In the genomic region with DNA sequence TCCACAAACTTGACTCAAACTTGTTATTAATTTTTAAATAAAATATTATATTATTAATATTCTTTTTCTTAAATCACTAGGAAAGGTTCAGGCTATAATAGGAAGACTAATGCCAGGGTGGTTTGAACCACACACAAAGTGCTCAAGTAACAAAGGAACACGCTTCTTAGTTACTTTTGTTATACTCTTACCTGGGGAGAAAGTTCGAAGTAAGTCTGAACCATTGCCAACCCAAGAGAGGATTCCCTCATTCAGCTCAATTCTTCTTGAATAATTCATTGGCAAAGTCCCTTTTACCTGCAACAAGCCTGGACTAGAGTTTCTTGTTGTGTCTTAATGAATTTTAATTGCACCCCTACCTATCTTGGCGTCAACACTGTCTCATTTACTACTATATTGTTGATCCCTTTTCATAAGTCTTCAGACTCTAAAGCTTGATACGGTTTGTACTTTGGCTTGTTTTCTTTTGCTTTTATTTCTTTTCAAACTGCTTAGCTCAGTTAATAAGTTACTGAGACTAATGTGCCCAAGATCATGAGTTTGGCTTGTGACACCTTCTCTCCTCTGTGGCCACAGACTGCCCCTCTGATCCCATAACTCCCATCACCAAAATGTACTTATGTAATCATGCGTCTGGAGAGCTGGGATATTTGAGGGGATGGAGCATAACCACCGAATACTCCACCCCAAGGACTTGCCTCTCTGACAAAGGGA, we compare ENCODE assay signal across 29 cellular contexts. TPM values are rescaled to one million over a fixed set of nuclear protein-coding genes. Genes with fewer than 3 reads are reported as not detected.
"Had no signal": no experiment of that assay in that cellular context is flagged by ENCODE, and none has a peak within 500 bp of the region (broad histone marks: within the 10 kb centered on the region; RNA-seq: fewer than 3 reads in every experiment).

No MANE protein-coding gene starts in this region.

- H3K4me3 Mint-ChIP-seq: activated CD4-positive, alpha-beta memory T cell treated with anti-CD3 and anti-CD28 coated beads, Interleukin-2, amount 10 ng/mL, durations not matched to agents 7 days and 5 days; activated CD4-positive, alpha-beta T cell treated with anti-CD3 and anti-CD28 coated beads, Interleukin-2, amount 10 ng/mL, durations not matched to agents 7 days and 5 days; activated T-cell treated with anti-CD3 and anti-CD28 coated beads, Interleukin-2, amount 50 U/mL, for 24 hours; activated T-helper 17 cell treated with anti-CD3 and anti-CD28 coated beads, Interleukin-2, amount 50 U/mL, for 72 hours; central memory CD8-positive, alpha-beta T cell; dendritic cell treated with granulocyte-macrophage colony-stimulating factor and Interleukin-4, amounts not matched to agents 40 ng/mL and 50 ng/mL, for 4 days; endodermal cell; memory B cell; natural killer cell treated with Interleukin-12 subunit alpha and Interleukin-12 subunit beta and Interleukin-15 and Interleukin-18, amount 100 ng/mL, for 72 hours; T-helper 1 cell treated with Interleukin-12 subunit alpha and Interleukin-12 subunit beta and Interleukin-4 antibody, amounts not matched to agents 30 μg/mL and 1 μg/mL, for 36 hours had no signal

- DNase-seq: activated CD4-positive, alpha-beta memory T cell treated with anti-CD3 and anti-CD28 coated beads, Interleukin-2, amount 10 ng/mL, durations not matched to agents 7 days and 5 days; activated CD4-positive, alpha-beta T cell treated with anti-CD3 and anti-CD28 coated beads, Interleukin-2, amount 10 ng/mL, durations not matched to agents 7 days and 5 days; activated CD4-positive, CD25-positive, alpha-beta regulatory T cell treated with anti-CD3 and anti-CD28 coated beads, Interleukin-2, amount 50 U/mL, for 72 hours; activated CD8-positive, alpha-beta memory T cell treated with anti-CD3 and anti-CD28 coated beads, Interleukin-2, amount 50 U/mL, for 48 hours; activated gamma-delta T cell treated with Interleukin-2 at 50 U/mL for 16 hours; activated T-cell treated with anti-CD3 and anti-CD28 coated beads, Interleukin-2, amount 50 U/mL, for 24 hours; endodermal cell; foreskin keratinocyte; heart left ventricle; midbrain; spleen; stimulated activated naive CD4-positive, alpha-beta T cell treated with Interleukin-2 at 50 U/mL for 16 hours; T-helper 9 cell; testis; transverse colon; WERI-Rb-1 had no signal

- H3K36me3 Mint-ChIP-seq: activated naive CD4-positive, alpha-beta T cell treated with anti-CD3 and anti-CD28 coated beads, Interleukin-2, amount 50 U/mL, for 72 hours; memory B cell; natural killer cell treated with Interleukin-12 subunit alpha and Interleukin-12 subunit beta and Interleukin-15 and Interleukin-18, amount 100 ng/mL, for 72 hours had no signal

- H3K4me3 ChIP-seq: esophagus muscularis mucosa, heart left ventricle, spleen, testis, transverse colon had no signal

- H3K36me3 ChIP-seq: esophagus muscularis mucosa, heart left ventricle, neutrophil, spleen, transverse colon, WERI-Rb-1 had no signal

- ATAC-seq: activated naive CD4-positive, alpha-beta T cell treated with anti-CD3 and anti-CD28 coated beads, Interleukin-2, amount 50 U/mL, for 72 hours; activated T-helper 17 cell treated with anti-CD3 and anti-CD28 coated beads, Interleukin-2, amount 50 U/mL, for 72 hours; foreskin keratinocyte; heart left ventricle; natural killer cell treated with Interleukin-12 subunit alpha and Interleukin-12 subunit beta and Interleukin-15 and Interleukin-18, amount 100 ng/mL, for 72 hours had no signal

- H3K27me3 Mint-ChIP-seq: activated CD4-positive, alpha-beta memory T cell treated with anti-CD3 and anti-CD28 coated beads, Interleukin-2, amount 10 ng/mL, durations not matched to agents 7 days and 5 days; activated CD4-positive, alpha-beta T cell treated with anti-CD3 and anti-CD28 coated beads, Interleukin-2, amount 10 ng/mL, durations not matched to agents 7 days and 5 days; activated T-cell treated with anti-CD3 and anti-CD28 coated beads, Interleukin-2, amount 50 U/mL, for 24 hours; activated T-helper 17 cell treated with anti-CD3 and anti-CD28 coated beads, Interleukin-2, amount 50 U/mL, for 72 hours had no signal

- H3K27ac Mint-ChIP-seq: activated CD4-positive, alpha-beta memory T cell treated with anti-CD3 and anti-CD28 coated beads, Interleukin-2, amount 10 ng/mL, durations not matched to agents 7 days and 5 days; activated CD4-positive, alpha-beta T cell treated with anti-CD3 and anti-CD28 coated beads, Interleukin-2, amount 10 ng/mL, durations not matched to agents 7 days and 5 days; activated naive CD4-positive, alpha-beta T cell treated with anti-CD3 and anti-CD28 coated beads, Interleukin-2, amount 50 U/mL, for 72 hours; activated T-cell treated with anti-CD3 and anti-CD28 coated beads, Interleukin-2, amount 50 U/mL, for 24 hours; activated T-helper 17 cell treated with anti-CD3 and anti-CD28 coated beads, Interleukin-2, amount 50 U/mL, for 72 hours; dendritic cell treated with granulocyte-macrophage colony-stimulating factor and Interleukin-4, amounts not matched to agents 40 ng/mL and 50 ng/mL, for 4 days; endodermal cell; memory B cell; natural killer cell treated with Interleukin-12 subunit alpha and Interleukin-12 subunit beta and Interleukin-15 and Interleukin-18, amount 100 ng/mL, for 72 hours; T-helper 1 cell treated with Interleukin-12 subunit alpha and Interleukin-12 subunit beta and Interleukin-4 antibody, amounts not matched to agents 30 μg/mL and 1 μg/mL, for 36 hours had no signal

- H3K4me1 ChIP-seq: esophagus muscularis mucosa, spleen, testis had no signal

- H3K9me3 Mint-ChIP-seq: activated CD4-positive, alpha-beta memory T cell treated with anti-CD3 and anti-CD28 coated beads, Interleukin-2, amount 10 ng/mL, durations not matched to agents 7 days and 5 days; activated CD4-positive, alpha-beta T cell treated with anti-CD3 and anti-CD28 coated beads, Interleukin-2, amount 10 ng/mL, durations not matched to agents 7 days and 5 days; activated naive CD4-positive, alpha-beta T cell treated with anti-CD3 and anti-CD28 coated beads, Interleukin-2, amount 50 U/mL, for 72 hours; activated T-cell treated with anti-CD3 and anti-CD28 coated beads, Interleukin-2, amount 50 U/mL, for 24 hours; activated T-helper 17 cell treated with anti-CD3 and anti-CD28 coated beads, Interleukin-2, amount 50 U/mL, for 72 hours; central memory CD8-positive, alpha-beta T cell; endodermal cell; natural killer cell treated with Interleukin-12 subunit alpha and Interleukin-12 subunit beta and Interleukin-15 and Interleukin-18, amount 100 ng/mL, for 72 hours; T-helper 1 cell treated with Interleukin-12 subunit alpha and Interleukin-12 subunit beta and Interleukin-4 antibody, amounts not matched to agents 30 μg/mL and 1 μg/mL, for 36 hours had no signal

- H3K9me3 ChIP-seq: esophagus muscularis mucosa, heart left ventricle, neutrophil, spleen, testis, transverse colon had no signal

- H3K4me1 Mint-ChIP-seq: activated CD4-positive, alpha-beta memory T cell treated with anti-CD3 and anti-CD28 coated beads, Interleukin-2, amount 10 ng/mL, durations not matched to agents 7 days and 5 days; activated T-helper 17 cell treated with anti-CD3 and anti-CD28 coated beads, Interleukin-2, amount 50 U/mL, for 72 hours; central memory CD8-positive, alpha-beta T cell; endodermal cell; memory B cell had no signal

- H3K27me3 ChIP-seq: esophagus muscularis mucosa, foreskin keratinocyte, heart left ventricle, testis, transverse colon had no signal

- H3K27ac ChIP-seq: esophagus muscularis mucosa, foreskin keratinocyte, heart left ventricle, neutrophil, spleen, testis, WERI-Rb-1 had no signal

RNA-seq across cellular contexts. Expression of a gene that starts 10.2 kb away (rescaled TPM):
- total RNA-seq: activated CD4-positive, alpha-beta memory T cell treated with anti-CD3 and anti-CD28 coated beads, Interleukin-2, amount 10 ng/mL, durations not matched to agents 7 days and 5 days; bronchial epithelial cell; endodermal cell; esophagus muscularis mucosa; natural killer cell treated with Interleukin-12 subunit alpha and Interleukin-12 subunit beta and Interleukin-15 and Interleukin-18, amount 100 ng/mL, for 72 hours; osteocyte; posterior vena cava; transverse colon; urinary bladder had no signal
- polyA plus RNA-seq: urinary bladder had no signal
